ENCODE assay signal across 19 cellular contexts in the genomic region with DNA sequence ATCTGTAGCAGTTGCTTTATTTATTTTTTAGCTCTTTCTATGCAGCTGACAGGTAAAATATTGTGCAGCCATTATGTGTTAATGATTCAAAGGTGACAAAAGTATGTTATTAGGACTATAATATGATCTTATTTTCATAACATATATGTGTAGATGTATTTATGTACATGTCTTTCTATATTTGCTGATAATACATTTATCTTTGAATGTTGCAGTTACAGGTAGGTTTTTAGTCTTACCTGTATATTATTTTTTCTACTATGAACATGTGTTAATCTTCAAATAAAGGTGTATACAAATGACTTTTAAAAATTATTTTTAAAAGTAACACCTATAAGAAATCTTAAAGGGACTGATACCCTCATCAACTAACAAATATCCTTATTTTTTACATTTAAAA. TPM values are rescaled to one million over a fixed set of nuclear protein-coding genes. Genes with fewer than 3 reads are reported as not detected.
DNase-seq lines count a peak whose midpoint lies in the region; ATAC-seq, FAIRE-seq and TF ChIP-seq lines count a peak whose summit lies in the region.
"Had no signal": no experiment of that assay in that cellular context is flagged by ENCODE, and none has a peak within 500 bp of the region (broad histone marks: within the 10 kb centered on the region; RNA-seq: fewer than 3 reads in every experiment).

No MANE protein-coding gene starts in this region.

- POLR2A ChIA-PET in A549 (lab: Yijun Ruan, JAX): no interaction called here

- intact Hi-C loops in kidney (cut with DNase I): no loop called here

- no peak overlapping the region for H3K4me2 ChIP-seq in A549
- H3K4me2 ChIP-seq: BLaER1 had no signal

- H3K4me1 ChIP-seq in A549 (no peaks in the 10 kb centered on the region), kidney (ENCODE audit: control insufficient read depth in 1 of 2, insufficient read depth in 1 of 2, low read depth in 1 of 2, low read length in 2 of 2) (no peaks in the 10 kb centered on the region)
- H3K4me1 ChIP-seq: BE2C, BLaER1 had no signal

- no peak for DNase-seq in A549 (ENCODE audit: low read depth in 1 of 2, low spot score in 1 of 2)
- DNase-seq in kidney: no peak
- DNase-seq in NAMALWA (ENCODE audit: low spot score): no peak
- DNase-seq in NCI-H2196 (lab: John Stamatoyannopoulos, UW; ENCODE audit: unreplicated experiment): no peak
- DNase-seq in COR-L47 (lab: John Stamatoyannopoulos, UW): no peak
- DNase-seq: BE2C; C1 segment of cervical spinal cord; Caco-2; Calu3; CD4-positive, alpha-beta memory T cell; CD4-positive, CD25-positive, alpha-beta regulatory T cell; CD8-positive, alpha-beta memory T cell; DMS79 treated with DMSO at 0.1 percent for 48 hours; GF-D8 had no signal

- H3K4me3 ChIP-seq in A549: no peak overlapping the region
- no peak overlapping the region for H3K4me3 ChIP-seq in kidney (ENCODE audit: low read length in 2 of 2)
- H3K4me3 ChIP-seq: BLaER1 had no signal

- TF ChIP-seq RAD21 in A549 (conservative IDR thresholded peaks at IDR 0.05 in 1 of 2, IDR thresholded peaks at IDR 0.05 in 1 of 2): no peak

- CTCF ChIA-PET in A549 (lab: Yijun Ruan, JAX): no interaction called here

- H3K9me3 ChIP-seq in A549: no peaks in the 10 kb centered on the region
- no peaks in the 10 kb centered on the region for H3K9me3 ChIP-seq in kidney (ENCODE audit: control insufficient read depth in 1 of 2, low read length in 2 of 2)
- H3K9me3 ChIP-seq: BE2C, BLaER1, Caco-2 had no signal

- H3K9ac ChIP-seq in kidney (ENCODE audit: low read length in 2 of 2): no peak overlapping the region
- H3K9ac ChIP-seq: BLaER1 had no signal

- no peak overlapping the region for H3K27ac ChIP-seq in A549
- H3K27ac ChIP-seq in kidney (ENCODE audit: low read depth in 2 of 2, low read length in 2 of 2): no peak overlapping the region
- H3K27ac ChIP-seq: 22Rv1, BLaER1 had no signal

- TF ChIP-seq EP300 in A549 (IDR thresholded peaks at IDR 0.05): no peak

- no peak for ATAC-seq in A549

- TF ChIP-seq CTCF in A549 (IDR thresholded peaks at IDR 0.05) (no peak), kidney (IDR thresholded peaks at IDR 0.05; ENCODE audit: borderline replicate concordance, extremely low read depth, insufficient read depth) (no peak)

- FAIRE-seq in A549 (lab: Jason Lieb, UNC) (no peak), colon (lab: Jason Lieb, UNC) (peak; percentile 60), kidney (lab: Jason Lieb, UNC) (peak; percentile 15)
- FAIRE-seq: D721Med, GM19239 had no signal

- TF ChIP-seq POLR2A in A549 (IDR thresholded peaks at IDR 0.05; ENCODE audit: low read length): no peak

- H3K36me3 ChIP-seq in kidney (ENCODE audit: control insufficient read depth in 1 of 2, insufficient read depth in 2 of 2, low read length in 2 of 2): peaks cover 0 to 3% of the 10 kb centered on the region in 2 donors
- H3K36me3 ChIP-seq: BE2C had no signal

TF ChIP-seq in A549, 52 proteins besides CTCF, POLR2A, EP300 and RAD21:
- TF ChIP-seq BHLHE40 (IDR thresholded peaks at IDR 0.05; ENCODE audit: low read depth, low read length): no peak
- TF ChIP-seq MAFK (IDR thresholded peaks at IDR 0.05; ENCODE audit: partially characterized antibody): peak; percentile 36
- TF ChIP-seq HOXB13 (CRISPR knock-in tag; IDR thresholded peaks at IDR 0.05; ENCODE audit: low read depth): no peak

RNA-seq across cellular contexts. Expression of gene FAR1, which starts 33.6 kb away (rescaled TPM):
- polyA plus RNA-seq in A549 (2011; rRNA removed): 111 and 119 TPM in 2 replicates
- 33.2 and 34.9 TPM in 2 replicates for polyA plus RNA-seq in A549 (2012; cell fraction: cytosol; rRNA removed)
- polyA plus RNA-seq in A549 (2012; cell fraction: nucleus; rRNA removed): 16.0 and 18.1 TPM in 2 replicates
- 41.8 to 44.3 TPM (median 42.2 TPM) in 3 replicates for polyA plus RNA-seq in A549 (2017; fragmentation: RNase III; extraction: RNeasy Plus Mini Kit Qiagen cat#74134 plus additional on column Dnase treatment)
- polyA minus RNA-seq in A549 (2011; rRNA and poly(A)+ RNA removed): 50.3 and 51.3 TPM in 2 replicates
- 53.7 TPM for total RNA-seq in kidney
- polyA plus RNA-seq in kidney (ENCODE audit: insufficient read depth, low read depth, low replicate concordance): 12.6 TPM
